ENCODE assay signal across 10 cellular contexts in genomic region chr20:54219751-54220426, GRCh38. TPM values are rescaled to one million over a fixed set of nuclear protein-coding genes. Genes with fewer than 3 reads are reported as not detected.
DNase-seq lines count a peak whose midpoint lies in the region; ATAC-seq and TF ChIP-seq lines count a peak whose summit lies in the region.
"Had no signal": no experiment of that assay in that cellular context is flagged by ENCODE, and none has a peak within 500 bp of the region (broad histone marks: within the 10 kb centered on the region; RNA-seq: fewer than 3 reads in every experiment).

No MANE protein-coding gene starts in this region.

- peaks cover 4% of the 10 kb centered on the region for H3K4me1 ChIP-seq in mammary epithelial cell (ENCODE audit: insufficient read depth, low read length)

- 64% methylated on average over 6 of the region's 6 CpGs for WGBS in mammary epithelial cell (ENCODE audit: low coverage, missing lambda C conversion rate)
- 77 to 81% methylated on average over 6 of the region's 6 CpGs for WGBS in lower leg skin, 2 donors

- CTCF ChIA-PET in mammary epithelial cell (lab: Charles Lee; ENCODE audit: low non-redundant PET) = no interaction called here

- no peak overlapping the region for H3K27ac Mint-ChIP-seq in nephron progenitor cell
- H3K27ac Mint-ChIP-seq: T-helper 1 cell treated with Interleukin-12 subunit alpha and Interleukin-12 subunit beta and Interleukin-4 antibody, amounts not matched to agents 30 μg/mL and 1 μg/mL, for 36 hours had no signal

- no peaks in the 10 kb centered on the region for H3K4me1 Mint-ChIP-seq in nephron progenitor cell

- in situ Hi-C loops in mammary epithelial cell (cut with MboI; ENCODE audit: low sequenced_read_pairs in 2 of 2) = loop anchor here (5.0 kb wide), 1 partner anchor 427 kb away; no protein-coding TSS in a partner anchor

- no peak overlapping the region for H2AFZ ChIP-seq in mammary epithelial cell (ENCODE audit: low read depth, low read length)

- TF ChIP-seq POLR2A in lower leg skin (IDR thresholded peaks at IDR 0.05) = no peak

- H3K27me3 ChIP-seq in mammary epithelial cell (ENCODE audit: insufficient read depth, low read length) = no peaks in the 10 kb centered on the region
- H3K27me3 ChIP-seq: neutrophil had no signal

- no TSS peak for BruUV-seq in mammary epithelial cell (replicated peaks; lab: Mats Ljungman, UMichigan)

- intact Hi-C loops in mammary epithelial cell (cut with micrococcal nuclease) = loop anchor here (1.0 to 2.0 kb wide), 3 partner anchors 37 to 426 kb away; no protein-coding TSS in a partner anchor
- intact Hi-C loops in lower leg skin (cut with DNase I; ENCODE audit: low total_unique reads) = loop anchor here (10.0 kb wide), 1 partner anchor 425 kb away; no protein-coding TSS in a partner anchor

- TF ChIP-seq CTCF in mammary epithelial cell (conservative IDR thresholded peaks at IDR 0.05 in 1 of 2, IDR thresholded peaks at IDR 0.05 in 1 of 2; ENCODE audit: extremely low read depth in 1 of 2, insufficient read depth in 1 of 2, low read depth in 1 of 2, low read length in 2 of 2) (peak; percentile 51 to 66), nephron progenitor cell (IDR thresholded peaks at IDR 0.05) (peak; percentile 54), lower leg skin (IDR thresholded peaks at IDR 0.05) (no peak)

- H3K27me3 Mint-ChIP-seq in nephron progenitor cell (ENCODE audit: low read depth, poor library complexity) = no peaks in the 10 kb centered on the region

- DNase-seq in GM04503 (ENCODE audit: low read depth) (peak; percentile 6), NCI-H1092 (lab: John Stamatoyannopoulos, UW) (peak; percentile 30), mammary epithelial cell (peak; percentile 28), nephron progenitor cell (no peak), lower leg skin (ENCODE audit: low spot score in 2 of 2) (no peak), epidermal melanocyte (ENCODE audit: insufficient read length, low spot score) (no peak)

- H3K4me3 Mint-ChIP-seq in nephron progenitor cell = no peak overlapping the region
- H3K4me3 Mint-ChIP-seq: T-helper 1 cell treated with Interleukin-12 subunit alpha and Interleukin-12 subunit beta and Interleukin-4 antibody, amounts not matched to agents 30 μg/mL and 1 μg/mL, for 36 hours had no signal

- no peak overlapping the region for H3K27ac ChIP-seq in mammary epithelial cell (ENCODE audit: insufficient read depth, low read depth, low read length)
- H3K27ac ChIP-seq: neutrophil had no signal

- H3K9me3 Mint-ChIP-seq in nephron progenitor cell = no peaks in the 10 kb centered on the region
- H3K9me3 Mint-ChIP-seq: T-helper 1 cell treated with Interleukin-12 subunit alpha and Interleukin-12 subunit beta and Interleukin-4 antibody, amounts not matched to agents 30 μg/mL and 1 μg/mL, for 36 hours had no signal

- dilution Hi-C loops in mammary epithelial cell (cut with HindIII; ENCODE audit: low sequenced_read_pairs) = no loop called here

- no peaks in the 10 kb centered on the region for H4K20me1 ChIP-seq in mammary epithelial cell (ENCODE audit: insufficient read depth, low read length)

- H3K9me3 ChIP-seq in mammary epithelial cell (replicated peaks; ENCODE audit: insufficient read depth, low read length) = no peaks in the 10 kb centered on the region
- H3K9me3 ChIP-seq: neutrophil had no signal

- peaks cover 9% of the 10 kb centered on the region for H3K79me2 ChIP-seq in mammary epithelial cell (ENCODE audit: insufficient read depth, low read length)

- H3K4me2 ChIP-seq in mammary epithelial cell (ENCODE audit: insufficient read depth, low read depth, low read length) = no peak overlapping the region

- H3K36me3 ChIP-seq in mammary epithelial cell (ENCODE audit: insufficient read depth, low read length) = peaks cover 8% of the 10 kb centered on the region

- no peak overlapping the region for H3K9ac ChIP-seq in mammary epithelial cell (ENCODE audit: insufficient read depth, low read length)

- H3K4me3 ChIP-seq in mammary epithelial cell (replicated peaks in 1 of 3; ENCODE audit: insufficient read depth in 1 of 3, low read depth in 2 of 3, low read length in 3 of 3) (no peak overlapping the region), lower leg skin (ENCODE audit: low read depth, poor library complexity, severe bottlenecking) (no peak overlapping the region)

- ATAC-seq in GM19463 (IDR thresholded peaks at IDR 0.05; ENCODE audit: unreplicated experiment) (no peak), GM18868 (IDR thresholded peaks at IDR 0.05; ENCODE audit: unreplicated experiment) (no peak)

- H3K36me3 Mint-ChIP-seq in nephron progenitor cell (ENCODE audit: low read depth) = peaks cover 29% of the 10 kb centered on the region

RNA-seq across cellular contexts. Expression of gene PFDN4, which starts 12.0 kb away (rescaled TPM):
- 10 to 100 TPM; 28.9 to 45.3 TPM for total RNA-seq in mammary epithelial cell
- polyA plus RNA-seq in mammary epithelial cell = 28.4 TPM
- 0.41 TPM for polyA minus RNA-seq in mammary epithelial cell
- 10 to 100 TPM; 32.8 to 71.0 (median 40.2) TPM for total RNA-seq in lower leg skin

RNA-seq across cellular contexts. Expression of gene CYP24A1, which starts 46.1 kb away (rescaled TPM):
- total RNA-seq in mammary epithelial cell = 1 to 10 TPM; 1.3 to 6.2 TPM
- 4.7 TPM for polyA plus RNA-seq in mammary epithelial cell
- 8.2 TPM for polyA minus RNA-seq in mammary epithelial cell
- total RNA-seq in lower leg skin = under 1 TPM in 3 of 4 donors, not detected in 1; 0.10 to 0.71 (median 0.69) TPM

Comparison
In these comparisons a context has a peak if more than half of its experiments do, and no peak if none do; other contexts are left out.
1. DNase-seq: peak in GM04503 (single experiment), NCI-H1092 (single experiment) and mammary epithelial cell (single experiment); none in nephron progenitor cell (single experiment), lower leg skin (0 of 2) and epidermal melanocyte (single experiment).
2. CTCF ChIP-seq: peak in mammary epithelial cell (2 of 2) and nephron progenitor cell (single experiment); none in lower leg skin (0 of 3).